Comparison of ENCODE assay signal across 9 cellular contexts in genomic region chr6:156258981-156259380, GRCh38.
"Had no signal": no experiment of that assay in that cellular context is flagged by ENCODE, and none has a peak within 500 bp of the region (broad histone marks: within the 10 kb centered on the region; RNA-seq: fewer than 3 reads in every experiment).

No MANE protein-coding gene starts in this region.

- H2AFZ ChIP-seq: GM23248, GM23338 had no signal

- ATAC-seq: GM23338, HCT116 had no signal

- H3K9me3 Mint-ChIP-seq: GM23338, H9 had no signal

- H3K36me3 ChIP-seq: HAP-1 had no signal

- H3K4me1 Mint-ChIP-seq: GM23338 had no signal

- H3K4me3 Mint-ChIP-seq: GM23338, H9, HFFc6 had no signal

- DNase-seq: GM23248, GOT3, H7, H9, HCEC 1CT, HFFc6 had no signal

- H3K27ac ChIP-seq: GM23248 had no signal

- H3K9me3 ChIP-seq: HAP-1 had no signal

- H3K4me2 ChIP-seq: GM23338 had no signal

- H3K4me3 ChIP-seq: GM23248, GM23338, HAP-1 had no signal

- H3K4me1 ChIP-seq: HAP-1 had no signal

- H3K27ac Mint-ChIP-seq: GM23338, H9, HFFc6 had no signal
